In the genomic region with DNA sequence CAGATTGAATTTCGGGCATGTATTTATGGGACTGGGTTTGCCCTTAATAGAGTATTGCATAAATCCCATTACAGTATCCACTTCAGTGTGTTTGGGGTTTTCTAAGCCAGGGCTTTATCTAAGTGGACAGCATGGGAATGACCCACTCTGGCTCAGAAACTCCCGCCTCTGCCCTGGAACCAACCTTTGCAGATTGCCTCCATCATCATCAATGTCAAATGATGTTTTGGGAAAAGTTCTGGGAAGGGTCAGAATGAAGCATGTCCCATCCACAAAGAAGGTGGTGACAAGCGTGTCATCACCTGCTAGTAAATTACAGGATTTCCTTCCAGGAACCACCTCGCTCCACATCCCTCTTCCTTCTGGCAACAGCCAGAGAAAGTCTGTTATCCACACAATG, we compare ENCODE assay signal across 22 cellular contexts. TPM values are rescaled to one million over a fixed set of nuclear protein-coding genes. Genes with fewer than 3 reads are reported as not detected.
DNase-seq lines count a peak whose midpoint lies in the region; TF ChIP-seq lines count a peak whose summit lies in the region.
"Had no signal": no experiment of that assay in that cellular context is flagged by ENCODE, and none has a peak within 500 bp of the region (broad histone marks: within the 10 kb centered on the region; RNA-seq: fewer than 3 reads in every experiment).

No MANE protein-coding gene starts in this region.

- TF ChIP-seq CTCF in esophagus squamous epithelium (IDR thresholded peaks at IDR 0.05) (no peak), testis (IDR thresholded peaks at IDR 0.05) (no peak)

- H3K36me3 ChIP-seq in esophagus squamous epithelium = no peaks in the 10 kb centered on the region
- no peaks in the 10 kb centered on the region for H3K36me3 ChIP-seq in testis (ENCODE audit: low read depth, missing control alignments)
- H3K36me3 ChIP-seq: tibial nerve had no signal

- H3K9me3 ChIP-seq in esophagus squamous epithelium (no peaks in the 10 kb centered on the region), testis (no peaks in the 10 kb centered on the region)
- H3K9me3 ChIP-seq: tibial nerve had no signal

- intact Hi-C loops in esophagus squamous epithelium (cut with DNase I) = no loop called here
- intact Hi-C loops in testis (cut with DNase I; ENCODE audit: low total_unique reads) = no loop called here

- DNase-seq in NCI-H82 (lab: John Stamatoyannopoulos, UW) = peak; percentile 94
- no peak for DNase-seq in esophagus squamous epithelium (lab: John Stamatoyannopoulos, UW)
- peak; percentile 14 for DNase-seq in left kidney (ENCODE audit: low read depth, low spot score)
- no peak for DNase-seq in testis
- no peak for DNase-seq in substantia nigra (lab: John Stamatoyannopoulos, UW)
- no peak for DNase-seq in RKO (ENCODE audit: low spot score)
- DNase-seq in SHP77 treated with DMSO at 0.1 percent for 48 hours (lab: John Stamatoyannopoulos, UW) = no peak
- DNase-seq: activated CD4-positive, alpha-beta memory T cell treated with anti-CD3 and anti-CD28 coated beads for 36 hours; activated T-cell treated with anti-CD3 and anti-CD28 coated beads for 4 hours; CD8-positive, alpha-beta T cell; effector CD8-positive, alpha-beta T cell; naive thymus-derived CD4-positive, alpha-beta T cell; NCI-H1436 treated with DMSO at 0.1 percent for 48 hours; NCI-H748 treated with DMSO at 0.1 percent for 48 hours; PC-9; stimulated activated CD4-positive, alpha-beta T cell treated with anti-CD3 and anti-CD28 coated beads, Interleukin-2, amount 100 ng/mL, for 48 hours; stimulated activated naive CD8-positive, alpha-beta T cell treated with anti-CD3 and anti-CD28 coated beads, Interleukin-15, Interleukin-2, amounts not matched to agents 100 U/mL and 50 U/mL, for 24 hours had no signal

- H3K4me1 ChIP-seq in esophagus squamous epithelium (peaks cover 0 to 31% (median 10%) of the 10 kb centered on the region in 3 donors), testis (no peaks in the 10 kb centered on the region)
- H3K4me1 ChIP-seq: parathyroid adenoma had no signal

- 67 to 77% methylated on average over 4 of the region's 4 CpGs for WGBS in esophagus squamous epithelium, 2 donors
- 78 to 82% methylated on average over 4 of the region's 4 CpGs for WGBS in testis, 2 donors

- H3K27me3 ChIP-seq in esophagus squamous epithelium = no peaks in the 10 kb centered on the region
- H3K27me3 ChIP-seq in testis = no peaks in the 10 kb centered on the region
- H3K27me3 ChIP-seq: hepatocyte, tibial nerve had no signal

- H3K4me3 ChIP-seq in esophagus squamous epithelium (no peak overlapping the region), testis (no peak overlapping the region)
- H3K4me3 ChIP-seq: hepatocyte, PC-9, SK-N-MC, tibial nerve had no signal

- TF ChIP-seq POLR2A in esophagus squamous epithelium (IDR thresholded peaks at IDR 0.05) (no peak), testis (IDR thresholded peaks at IDR 0.05) (no peak)

- H3K27ac ChIP-seq in esophagus squamous epithelium (peak overlapping the region in 3 of 4 donors; percentile 3 to 81 (median 74)), testis (peak overlapping the region; percentile 42 to 57), substantia nigra (ENCODE audit: low read depth, low read length, poor library complexity, severe bottlenecking) (no peak overlapping the region)
- H3K27ac ChIP-seq: hepatocyte, parathyroid adenoma, PC-9, SK-N-MC had no signal

RNA-seq across cellular contexts. Expression of a gene that starts 36.8 kb away (rescaled TPM):
- total RNA-seq in esophagus squamous epithelium = 10 to 100 TPM in 2 of 4 donors, 1 to 10 TPM in 2; 6.6 to 17.2 (median 10.0) TPM
- 10 to 100 TPM; 13.6 to 20.7 TPM for total RNA-seq in testis
- polyA plus RNA-seq in testis (ENCODE audit: insufficient read depth, low read depth, low replicate concordance) = 6.5 TPM
- total RNA-seq: MCF 10A had no signal

Comparison
In these comparisons a context has a peak if more than half of its experiments do, and no peak if none do; other contexts are left out.
1. DNase-seq: peak in NCI-H82 (single experiment) and left kidney (single experiment); none in esophagus squamous epithelium (single experiment), testis (single experiment), substantia nigra (0 of 49), RKO (single experiment) and SHP77 treated with DMSO at 0.1 percent for 48 hours (single experiment).